Comparison of ENCODE assay signal across 1 cellular context in genomic region chr2:43210125-43210466, GRCh38.
TF ChIP-seq lines count a peak whose summit lies in the region.

No MANE protein-coding gene starts in this region.

TF ChIP-seq in H1, 55 proteins besides CTCF, POLR2A, EP300 and RAD21:
- TF ChIP-seq PHF8 (conservative IDR thresholded peaks at IDR 0.05; ENCODE audit: low read depth, low read length) (no peak), YY1 (IDR thresholded peaks at IDR 0.05; ENCODE audit: low read depth, low read length) (no peak), CTBP2 (IDR thresholded peaks at IDR 0.05; ENCODE audit: borderline replicate concordance, insufficient read depth, insufficient read length, low read length) (no peak), SAP30 (IDR thresholded peaks at IDR 0.05; ENCODE audit: insufficient read depth, insufficient replicate concordance, low read length) (no peak), CHD1 (IDR thresholded peaks at IDR 0.05; ENCODE audit: low read depth, low read length) (no peak), CBX8 (IDR thresholded peaks at IDR 0.05; ENCODE audit: borderline replicate concordance, low read depth, low read length) (no peak), NRF1 (IDR thresholded peaks at IDR 0.05; ENCODE audit: low read depth, low read length) (no peak), RFX5 (IDR thresholded peaks at IDR 0.05; ENCODE audit: borderline replicate concordance, low read depth, low read length) (no peak), GABPA (IDR thresholded peaks at IDR 0.05; ENCODE audit: borderline replicate concordance, insufficient read depth, low read length) (no peak), TCF12 (IDR thresholded peaks at IDR 0.05; ENCODE audit: low read depth, low read length) (no peak), HDAC6 (IDR thresholded peaks at IDR 0.05; ENCODE audit: low read depth, low read length) (no peak), KDM1A (IDR thresholded peaks at IDR 0.05; ENCODE audit: borderline replicate concordance, low read length) (no peak), RXRA (IDR thresholded peaks at IDR 0.05; ENCODE audit: insufficient read depth, low read depth, low read length) (no peak), SRF (IDR thresholded peaks at IDR 0.05; ENCODE audit: low read depth, low read length) (no peak), BRCA1 (IDR thresholded peaks at IDR 0.05; ENCODE audit: low read depth, low read length) (no peak), SUZ12 (IDR thresholded peaks at IDR 0.05; ENCODE audit: low read length) (no peak), HDAC2 (IDR thresholded peaks at IDR 0.05; ENCODE audit: borderline replicate concordance in 1 of 2, low read depth in 2 of 2, low read length in 2 of 2) (no peak), RNF2 (IDR thresholded peaks at IDR 0.05; ENCODE audit: borderline replicate concordance, low read depth, low read length, missing control alignments, poor library complexity, severe bottlenecking) (no peak)
- TF ChIP-seq, protein P1, sequence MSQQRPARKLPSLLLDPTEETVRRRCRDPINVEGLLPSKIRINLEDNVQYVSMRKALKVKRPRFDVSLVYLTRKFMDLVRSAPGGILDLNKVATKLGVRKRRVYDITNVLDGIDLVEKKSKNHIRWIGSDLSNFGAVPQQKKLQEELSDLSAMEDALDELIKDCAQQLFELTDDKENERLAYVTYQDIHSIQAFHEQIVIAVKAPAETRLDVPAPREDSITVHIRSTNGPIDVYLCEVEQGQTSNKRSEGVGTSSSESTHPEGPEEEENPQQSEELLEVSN (IDR thresholded peaks at IDR 0.05) = no peak
- TF ChIP-seq, protein P2, sequence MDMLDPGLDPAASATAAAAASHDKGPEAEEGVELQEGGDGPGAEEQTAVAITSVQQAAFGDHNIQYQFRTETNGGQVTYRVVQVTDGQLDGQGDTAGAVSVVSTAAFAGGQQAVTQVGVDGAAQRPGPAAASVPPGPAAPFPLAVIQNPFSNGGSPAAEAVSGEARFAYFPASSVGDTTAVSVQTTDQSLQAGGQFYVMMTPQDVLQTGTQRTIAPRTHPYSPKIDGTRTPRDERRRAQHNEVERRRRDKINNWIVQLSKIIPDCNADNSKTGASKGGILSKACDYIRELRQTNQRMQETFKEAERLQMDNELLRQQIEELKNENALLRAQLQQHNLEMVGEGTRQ (IDR thresholded peaks at IDR 0.05; ENCODE audit: low read length) = no peak
